ENCODE assay signal across 17 cellular contexts in genomic region chr10:113216068-113216467, GRCh38.
A peak's percentile ranks its signal among the peaks of the same experiment; 100 is the strongest.
DNase-seq lines count a peak whose midpoint lies in the region; ATAC-seq and TF ChIP-seq lines count a peak whose summit lies in the region.
"Had no signal": no experiment of that assay in that cellular context is flagged by ENCODE, and none has a peak within 500 bp of the region (broad histone marks: within the 10 kb centered on the region; RNA-seq: fewer than 3 reads in every experiment).

No MANE protein-coding gene starts in this region.

- H3K9me3 ChIP-seq in BLaER1 (peaks cover 13% of the 10 kb centered on the region), tibial artery (peaks cover 0 to 5% (median 0%) of the 10 kb centered on the region in 3 donors)
- H3K9me3 ChIP-seq: lower lobe of right lung had no signal

- no peaks in the 10 kb centered on the region for H3K4me1 Mint-ChIP-seq in activated CD8-positive, alpha-beta T cell treated with anti-CD3 and anti-CD28 coated beads, Interleukin-2, amount 10 ng/mL, durations not matched to agents 7 days and 5 days (ENCODE audit: low read depth)

- H3K4me3 Mint-ChIP-seq in activated CD8-positive, alpha-beta T cell treated with anti-CD3 and anti-CD28 coated beads, Interleukin-2, amount 10 ng/mL, durations not matched to agents 7 days and 5 days, result no peak overlapping the region
- H3K4me3 Mint-ChIP-seq: activated naive CD8-positive, alpha-beta T cell treated with anti-CD3 and anti-CD28 coated beads for 36 hours; CD4-positive, alpha-beta T cell; T-helper 17 cell had no signal

- ATAC-seq in HG02852 (IDR thresholded peaks at IDR 0.05; ENCODE audit: unreplicated experiment), result no peak
- ATAC-seq in activated CD8-positive, alpha-beta T cell treated with anti-CD3 and anti-CD28 coated beads, Interleukin-2, amount 10 ng/mL, durations not matched to agents 7 days and 5 days, result no peak
- ATAC-seq: gastroesophageal sphincter, lower lobe of right lung, T-helper 17 cell had no signal

- H3K36me3 ChIP-seq in BLaER1 (no peaks in the 10 kb centered on the region), tibial artery (no peaks in the 10 kb centered on the region)
- H3K36me3 ChIP-seq: gastroesophageal sphincter, lower lobe of right lung had no signal

- no peak for TF ChIP-seq EP300 in Ishikawa (IDR thresholded peaks at IDR 0.05; ENCODE audit: borderline replicate concordance)

- H3K9ac ChIP-seq in BLaER1, result no peak overlapping the region

- no peaks in the 10 kb centered on the region for H4K20me1 ChIP-seq in BLaER1

- peak; percentile 20 for TF ChIP-seq CTCF in astrocyte of the spinal cord (IDR thresholded peaks at IDR 0.05; ENCODE audit: low read depth, low read length)
- TF ChIP-seq CTCF in tibial artery (IDR thresholded peaks at IDR 0.05), result no peak

- no peaks in the 10 kb centered on the region for H3K9me3 Mint-ChIP-seq in activated CD8-positive, alpha-beta T cell treated with anti-CD3 and anti-CD28 coated beads, Interleukin-2, amount 10 ng/mL, durations not matched to agents 7 days and 5 days (ENCODE audit: insufficient read depth)
- H3K9me3 Mint-ChIP-seq: CD4-positive, alpha-beta T cell had no signal

- DNase-seq in astrocyte of the spinal cord (ENCODE audit: low read depth, low spot score) (peak; percentile 20), kidney glomerular epithelial cell (lab: John Stamatoyannopoulos, UW) (peak; percentile 3), GM19238 (ENCODE audit: insufficient read length, low spot score) (no peak), tibial artery (no peak)
- no peak for DNase-seq in activated CD8-positive, alpha-beta T cell treated with anti-CD3 and anti-CD28 coated beads, Interleukin-2, amount 10 ng/mL, durations not matched to agents 7 days and 5 days
- DNase-seq: activated CD8-positive, alpha-beta memory T cell treated with anti-CD3 and anti-CD28 coated beads for 24 hours; activated naive CD8-positive, alpha-beta T cell treated with anti-CD3 and anti-CD28 coated beads for 36 hours; CD4-positive, alpha-beta T cell; cortex of kidney; lower lobe of right lung; NCI-H1694; occipital lobe; T-helper 17 cell had no signal

- H3K36me3 Mint-ChIP-seq in activated CD8-positive, alpha-beta T cell treated with anti-CD3 and anti-CD28 coated beads, Interleukin-2, amount 10 ng/mL, durations not matched to agents 7 days and 5 days (ENCODE audit: low read depth), result no peaks in the 10 kb centered on the region
- H3K36me3 Mint-ChIP-seq: activated naive CD8-positive, alpha-beta T cell treated with anti-CD3 and anti-CD28 coated beads for 36 hours had no signal

- H3K4me3 ChIP-seq in BLaER1, result no peak overlapping the region
- H3K4me3 ChIP-seq in astrocyte of the spinal cord (ENCODE audit: low read depth, low read length), result no peak overlapping the region
- no peak overlapping the region for H3K4me3 ChIP-seq in tibial artery
- H3K4me3 ChIP-seq: gastroesophageal sphincter, lower lobe of right lung had no signal

- in situ Hi-C loops in astrocyte of the spinal cord (cut with HindIII; ENCODE audit: low sequenced_read_pairs), result no loop called here

- 0 out of 2 replicates have a peak overlapping the region, but pooled peaks have one; percentile 18 for H3K4me2 ChIP-seq in BLaER1

- no peak overlapping the region for H3K27ac Mint-ChIP-seq in activated CD8-positive, alpha-beta T cell treated with anti-CD3 and anti-CD28 coated beads, Interleukin-2, amount 10 ng/mL, durations not matched to agents 7 days and 5 days
- H3K27ac Mint-ChIP-seq: activated naive CD8-positive, alpha-beta T cell treated with anti-CD3 and anti-CD28 coated beads for 36 hours; CD4-positive, alpha-beta T cell; T-helper 17 cell had no signal

- H3K27me3 Mint-ChIP-seq in activated CD8-positive, alpha-beta T cell treated with anti-CD3 and anti-CD28 coated beads, Interleukin-2, amount 10 ng/mL, durations not matched to agents 7 days and 5 days (ENCODE audit: low read depth), result peaks cover 6% of the 10 kb centered on the region

- intact Hi-C loops in tibial artery (cut with DNase I; ENCODE audit: low total_unique reads), result no loop called here

- H3K27me3 ChIP-seq in BLaER1, result no peaks in the 10 kb centered on the region
- no peaks in the 10 kb centered on the region for H3K27me3 ChIP-seq in tibial artery
- H3K27me3 ChIP-seq: gastroesophageal sphincter had no signal

- POLR2A ChIA-PET in activated CD8-positive, alpha-beta T cell treated with anti-CD3 and anti-CD28 coated beads, Interleukin-2, amount 10 ng/mL, durations not matched to agents 7 days and 5 days (lab: Charles Lee), result no interaction called here

- H3K4me1 ChIP-seq in BLaER1 (peaks cover 25% of the 10 kb centered on the region), tibial artery (peaks cover 0 to 4% (median 0%) of the 10 kb centered on the region in 4 donors)
- H3K4me1 ChIP-seq: gastroesophageal sphincter, lower lobe of right lung had no signal

- no peak overlapping the region for H3K27ac ChIP-seq in BLaER1
- peak overlapping the region in 1 of 2 donors; percentile 34 for H3K27ac ChIP-seq in tibial artery
- H3K27ac ChIP-seq: gastroesophageal sphincter, lower lobe of right lung had no signal

- CTCF ChIA-PET in activated CD8-positive, alpha-beta T cell treated with anti-CD3 and anti-CD28 coated beads, Interleukin-2, amount 10 ng/mL, durations not matched to agents 7 days and 5 days (lab: Charles Lee), result interaction anchor here (1.2 to 1.5 kb wide), 2 partner anchors 169 to 170 kb away, joined by 3 to 7 read pairs; no protein-coding TSS in a partner anchor

- TF ChIP-seq RAD21 in Ishikawa (IDR thresholded peaks at IDR 0.05; ENCODE audit: low read depth), result peak; percentile 45

TF ChIP-seq in Ishikawa, 13 proteins besides CTCF, POLR2A, EP300 and RAD21:
- TF ChIP-seq MAX (IDR thresholded peaks at IDR 0.05), result no peak
- no peak for TF ChIP-seq EGR1 (IDR thresholded peaks at IDR 0.05)
- TF ChIP-seq CEBPB (IDR thresholded peaks at IDR 0.05), result no peak
- no peak for TF ChIP-seq TEAD4 (IDR thresholded peaks at IDR 0.05)
- TF ChIP-seq NFIC (IDR thresholded peaks at IDR 0.05), result no peak
- TF ChIP-seq TAF1 (IDR thresholded peaks at IDR 0.05; ENCODE audit: low read depth), result no peak
- no peak for TF ChIP-seq FOXM1 (IDR thresholded peaks at IDR 0.05; ENCODE audit: borderline replicate concordance, low read depth)
- TF ChIP-seq TCF12 (IDR thresholded peaks at IDR 0.05; ENCODE audit: low read depth), result no peak
- no peak for TF ChIP-seq YY1 (IDR thresholded peaks at IDR 0.05; ENCODE audit: low read depth)
- no peak for TF ChIP-seq REST (IDR thresholded peaks at IDR 0.05; ENCODE audit: low read depth)
- no peak for TF ChIP-seq USF1 (IDR thresholded peaks at IDR 0.05)
- TF ChIP-seq CREB1 (IDR thresholded peaks at IDR 0.05; ENCODE audit: low read depth), result no peak
- TF ChIP-seq ZBTB7A (IDR thresholded peaks at IDR 0.05; ENCODE audit: low read depth), result no peak

Comparison
In these comparisons a context has a peak if more than half of its experiments do, and no peak if none do; other contexts are left out.
1. DNase-seq: peak in astrocyte of the spinal cord (single experiment) and kidney glomerular epithelial cell (single experiment); none in GM19238 (single experiment), activated CD8-positive, alpha-beta T cell treated with anti-CD3 and anti-CD28 coated beads, Interleukin-2, amount 10 ng/mL, durations not matched to agents 7 days and 5 days (single experiment) and tibial artery (0 of 2).